ENCODE assay signal across 8 cellular contexts in genomic region chr2:178482437-178482836, GRCh38. TPM values are rescaled to one million over a fixed set of nuclear protein-coding genes. Genes with fewer than 3 reads are reported as not detected.
DNase-seq lines count a peak whose midpoint lies in the region; ATAC-seq and TF ChIP-seq lines count a peak whose summit lies in the region.

No MANE protein-coding gene starts in this region.

- CTCF ChIA-PET in activated CD8-positive, alpha-beta T cell treated with anti-CD3 and anti-CD28 coated beads, Interleukin-2, amount 10 ng/mL, durations not matched to agents 7 days and 5 days (lab: Charles Lee) = interaction anchor here (0.9 to 4.1 kb wide), 4 partner anchors 10 to 68 kb away, joined by 3 to 33 read pairs (median 8); no protein-coding TSS in a partner anchor

- POLR2A ChIA-PET in activated CD8-positive, alpha-beta T cell treated with anti-CD3 and anti-CD28 coated beads, Interleukin-2, amount 10 ng/mL, durations not matched to agents 7 days and 5 days (lab: Charles Lee) = interaction anchor here (0.7 to 1.4 kb wide), 2 partner anchors 11 to 32 kb away, joined by 3 to 5 read pairs; partner anchors contain the start of genes PJVK and PRKRA

- H3F3A ChIP-seq in smooth muscle cell (ENCODE audit: low read depth) = peaks cover 5% of the 10 kb centered on the region

- H2AFZ ChIP-seq in smooth muscle cell (ENCODE audit: low read depth) = no peak overlapping the region

- H3K9ac ChIP-seq in smooth muscle cell (ENCODE audit: low read depth) = no peak overlapping the region

- no peaks in the 10 kb centered on the region for H3K9me3 Mint-ChIP-seq in activated T-cell treated with anti-CD3 and anti-CD28 coated beads, Interleukin-2, amount 50 U/mL, for 24 hours
- H3K9me3 Mint-ChIP-seq in activated CD8-positive, alpha-beta T cell treated with anti-CD3 and anti-CD28 coated beads, Interleukin-2, amount 10 ng/mL, durations not matched to agents 7 days and 5 days (ENCODE audit: insufficient read depth) = no peaks in the 10 kb centered on the region

- peak overlapping the region; percentile 96 for H3K4me3 Mint-ChIP-seq in activated T-cell treated with anti-CD3 and anti-CD28 coated beads, Interleukin-2, amount 50 U/mL, for 24 hours
- peak overlapping the region; percentile 98 for H3K4me3 Mint-ChIP-seq in activated CD8-positive, alpha-beta T cell treated with anti-CD3 and anti-CD28 coated beads, Interleukin-2, amount 10 ng/mL, durations not matched to agents 7 days and 5 days

- H3K4me1 Mint-ChIP-seq in activated T-cell treated with anti-CD3 and anti-CD28 coated beads, Interleukin-2, amount 50 U/mL, for 24 hours (ENCODE audit: low read depth) = peaks cover 59% of the 10 kb centered on the region
- H3K4me1 Mint-ChIP-seq in activated CD8-positive, alpha-beta T cell treated with anti-CD3 and anti-CD28 coated beads, Interleukin-2, amount 10 ng/mL, durations not matched to agents 7 days and 5 days (ENCODE audit: low read depth) = peaks cover 36% of the 10 kb centered on the region

- H3K27ac Mint-ChIP-seq in activated T-cell treated with anti-CD3 and anti-CD28 coated beads, Interleukin-2, amount 50 U/mL, for 24 hours = peak overlapping the region; percentile 4
- no peak overlapping the region for H3K27ac Mint-ChIP-seq in activated CD8-positive, alpha-beta T cell treated with anti-CD3 and anti-CD28 coated beads, Interleukin-2, amount 10 ng/mL, durations not matched to agents 7 days and 5 days

- peak overlapping the region; percentile 92 for H3K4me2 ChIP-seq in smooth muscle cell

- WGBS in smooth muscle cell (ENCODE audit: low lambda C conversion rate) = 79% methylated on average over 4 of the region's 4 CpGs
- 67 to 71% methylated on average over 4 of the region's 4 CpGs for WGBS in body of pancreas, 2 donors

- no peak for DNase-seq in activated T-cell treated with anti-CD3 and anti-CD28 coated beads, Interleukin-2, amount 50 U/mL, for 24 hours
- DNase-seq in activated T-cell treated with anti-CD3 and anti-CD28 coated beads, Interleukin-2, amount 50 U/mL, for 48 hours = no peak
- DNase-seq in activated CD8-positive, alpha-beta T cell treated with anti-CD3 and anti-CD28 coated beads, Interleukin-2, amount 10 ng/mL, durations not matched to agents 7 days and 5 days = no peak
- DNase-seq in smooth muscle cell (lab: John Stamatoyannopoulos, UW; ENCODE audit: unreplicated experiment) = no peak
- DNase-seq in stimulated activated CD4-positive, alpha-beta T cell treated with anti-CD3 and anti-CD28 coated beads, Interleukin-15, amount 100 ng/mL, for 24 hours = no peak
- no peak for DNase-seq in body of pancreas
- DNase-seq in right atrium auricular region (ENCODE audit: low spot score) = no peak

- no peak overlapping the region for H3K4me3 ChIP-seq in smooth muscle cell
- no peak overlapping the region for H3K4me3 ChIP-seq in body of pancreas
- no peak overlapping the region for H3K4me3 ChIP-seq in right atrium auricular region

- H3K36me3 Mint-ChIP-seq in activated T-cell treated with anti-CD3 and anti-CD28 coated beads, Interleukin-2, amount 50 U/mL, for 24 hours (ENCODE audit: low read depth) = peaks cover 34% of the 10 kb centered on the region
- H3K36me3 Mint-ChIP-seq in activated CD8-positive, alpha-beta T cell treated with anti-CD3 and anti-CD28 coated beads, Interleukin-2, amount 10 ng/mL, durations not matched to agents 7 days and 5 days (ENCODE audit: low read depth) = peaks cover 25% of the 10 kb centered on the region

- ATAC-seq in HG02981 (IDR thresholded peaks at IDR 0.05; ENCODE audit: unreplicated experiment) (peak; percentile 39), body of pancreas (no peak)
- no peak for ATAC-seq in activated CD8-positive, alpha-beta T cell treated with anti-CD3 and anti-CD28 coated beads, Interleukin-2, amount 10 ng/mL, durations not matched to agents 7 days and 5 days

- no peaks in the 10 kb centered on the region for H3K36me3 ChIP-seq in smooth muscle cell (ENCODE audit: low read depth)
- no peaks in the 10 kb centered on the region for H3K36me3 ChIP-seq in body of pancreas (replicated peaks in 1 of 2; ENCODE audit: insufficient read depth in 1 of 2, low read depth in 2 of 2)
- peaks cover 3% of the 10 kb centered on the region for H3K36me3 ChIP-seq in right atrium auricular region

- H3K4me1 ChIP-seq in smooth muscle cell (ENCODE audit: low read depth) = peaks cover 25% of the 10 kb centered on the region
- peaks cover 52% of the 10 kb centered on the region for H3K4me1 ChIP-seq in body of pancreas
- peaks cover 0 to 50% of the 10 kb centered on the region in 2 donors for H3K4me1 ChIP-seq in right atrium auricular region

- H3K9me3 ChIP-seq in smooth muscle cell (replicated peaks; ENCODE audit: low read depth) (no peaks in the 10 kb centered on the region), body of pancreas (no peaks in the 10 kb centered on the region), right atrium auricular region (no peaks in the 10 kb centered on the region)

- H3K27me3 ChIP-seq in smooth muscle cell (ENCODE audit: low read depth) (no peaks in the 10 kb centered on the region), body of pancreas (no peaks in the 10 kb centered on the region), right atrium auricular region (no peaks in the 10 kb centered on the region)

- peaks cover 54% of the 10 kb centered on the region for H4K20me1 ChIP-seq in smooth muscle cell (ENCODE audit: low read depth)

- H3K27ac ChIP-seq in smooth muscle cell (ENCODE audit: low read depth) = no peak overlapping the region
- no peak overlapping the region for H3K27ac ChIP-seq in body of pancreas
- H3K27ac ChIP-seq in right atrium auricular region = no peak overlapping the region

- H3K79me2 ChIP-seq in smooth muscle cell (ENCODE audit: low read depth) = peaks cover 64% of the 10 kb centered on the region

- TF ChIP-seq POLR2A in body of pancreas (IDR thresholded peaks at IDR 0.05) = no peak

- intact Hi-C loops in body of pancreas (cut with DNase I) = no loop called here

- TF ChIP-seq CTCF in smooth muscle cell (IDR thresholded peaks at IDR 0.05; ENCODE audit: borderline replicate concordance, insufficient read depth, poor library complexity, severe bottlenecking) (no peak), body of pancreas (IDR thresholded peaks at IDR 0.05) (no peak), right atrium auricular region (IDR thresholded peaks at IDR 0.05) (no peak)

- H3K27me3 Mint-ChIP-seq in activated T-cell treated with anti-CD3 and anti-CD28 coated beads, Interleukin-2, amount 50 U/mL, for 24 hours = no peaks in the 10 kb centered on the region
- H3K27me3 Mint-ChIP-seq in activated CD8-positive, alpha-beta T cell treated with anti-CD3 and anti-CD28 coated beads, Interleukin-2, amount 10 ng/mL, durations not matched to agents 7 days and 5 days (ENCODE audit: low read depth) = no peaks in the 10 kb centered on the region

RNA-seq across cellular contexts. Expression of gene PLEKHA3, which starts 2.2 kb away (rescaled TPM):
- total RNA-seq in activated CD8-positive, alpha-beta T cell treated with anti-CD3 and anti-CD28 coated beads, Interleukin-2, amount 10 ng/mL, durations not matched to agents 7 days and 5 days = 10 to 100 TPM; 22.3 to 23.1 TPM
- 9.9 and 26.4 TPM in 2 replicates for total RNA-seq in smooth muscle cell
- 37.9 and 38.2 TPM in 2 replicates for polyA plus RNA-seq in smooth muscle cell
- 1 to 10 TPM; 5.3 to 6.5 TPM for total RNA-seq in body of pancreas
- total RNA-seq in right atrium auricular region = 10 to 100 TPM; 11.1 to 12.1 TPM

RNA-seq across cellular contexts. Expression of gene FKBP7, which starts 4.0 kb away (rescaled TPM):
- total RNA-seq in activated CD8-positive, alpha-beta T cell treated with anti-CD3 and anti-CD28 coated beads, Interleukin-2, amount 10 ng/mL, durations not matched to agents 7 days and 5 days = 1 to 10 TPM; 2.6 to 3.6 TPM
- 125 and 146 TPM in 2 replicates for total RNA-seq in smooth muscle cell
- 165 and 213 TPM in 2 replicates for polyA plus RNA-seq in smooth muscle cell
- total RNA-seq in body of pancreas = 1 to 10 TPM; 2.9 to 4.6 TPM
- total RNA-seq in right atrium auricular region = 10 to 100 TPM; 10.8 to 13.4 TPM

RNA-seq across cellular contexts. Expression of gene PJVK, which starts 31.3 kb away (rescaled TPM):
- under 1 TPM; 0.50 to 0.99 TPM for total RNA-seq in activated CD8-positive, alpha-beta T cell treated with anti-CD3 and anti-CD28 coated beads, Interleukin-2, amount 10 ng/mL, durations not matched to agents 7 days and 5 days
- total RNA-seq in smooth muscle cell (1.7 and 3.3 TPM in 2 replicates), body of pancreas (1 to 10 TPM in 1 of 2 donors, not detected in 1; 4.2 TPM), right atrium auricular region (1 to 10 TPM in 1 of 2 donors, under 1 TPM in 1; 0.59 to 2.4 TPM)
- polyA plus RNA-seq in smooth muscle cell = 1.9 and 2.7 TPM in 2 replicates

RNA-seq across cellular contexts. Expression of gene PRKRA, which starts 31.5 kb away (rescaled TPM):
- 10 to 100 TPM; 41.2 to 41.8 TPM for total RNA-seq in activated CD8-positive, alpha-beta T cell treated with anti-CD3 and anti-CD28 coated beads, Interleukin-2, amount 10 ng/mL, durations not matched to agents 7 days and 5 days
- 57.5 and 65.0 TPM in 2 replicates for total RNA-seq in smooth muscle cell
- polyA plus RNA-seq in smooth muscle cell = 45.0 and 48.8 TPM in 2 replicates
- 10 to 100 TPM; 21.5 to 35.9 TPM for total RNA-seq in body of pancreas
- total RNA-seq in right atrium auricular region = 10 to 100 TPM; 41.4 to 47.1 TPM
